In the genomic region with DNA sequence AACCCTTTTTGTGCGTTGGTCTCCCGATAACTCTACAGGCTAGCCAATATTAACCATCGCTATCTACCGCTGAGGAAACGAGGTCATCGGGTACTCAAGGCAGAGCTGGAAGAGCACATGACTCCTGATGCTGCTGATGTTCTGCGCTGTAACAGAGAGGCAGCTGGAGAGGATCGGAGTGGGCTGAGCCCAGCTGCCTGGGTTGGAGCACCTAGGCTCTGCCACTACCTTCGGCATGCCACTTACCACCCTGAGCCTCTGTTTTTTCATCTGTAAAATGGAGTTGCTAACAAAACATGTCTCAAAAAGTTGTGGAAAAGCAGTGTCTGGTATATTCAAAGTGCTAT, we compare ENCODE assay signal across 8 cellular contexts. TPM values are rescaled to one million over a fixed set of nuclear protein-coding genes. Genes with fewer than 3 reads are reported as not detected.
DNase-seq lines count a peak whose midpoint lies in the region; ATAC-seq and TF ChIP-seq lines count a peak whose summit lies in the region.

No MANE protein-coding gene starts in this region.

- H3K36me3 Mint-ChIP-seq in neural progenitor cell = no peaks in the 10 kb centered on the region

- peak overlapping the region; percentile 88 for H3K4me3 Mint-ChIP-seq in neural progenitor cell

- H4K20me1 ChIP-seq in neural progenitor cell (ENCODE audit: low read depth) = no peaks in the 10 kb centered on the region

- H3K36me3 ChIP-seq in esophagus (ENCODE audit: control insufficient read depth in 2 of 2, insufficient read depth in 2 of 2, low read length in 1 of 2) = no peaks in the 10 kb centered on the region
- no peaks in the 10 kb centered on the region for H3K36me3 ChIP-seq in neural progenitor cell

- no peak overlapping the region for H3K9ac ChIP-seq in neural progenitor cell

- no peak for ATAC-seq in GM18858 (IDR thresholded peaks at IDR 0.05; ENCODE audit: unreplicated experiment)

- POLR2A ChIA-PET in RWPE1 (lab: Yijun Ruan, JAX; ENCODE audit: low non-redundant PET) = no interaction called here

- H3F3A ChIP-seq in neural progenitor cell (ENCODE audit: low read depth) = peaks cover 27% of the 10 kb centered on the region

- H3K9me3 Mint-ChIP-seq in neural progenitor cell = no peaks in the 10 kb centered on the region

- no peak overlapping the region for H2AFZ ChIP-seq in neural progenitor cell (replicated peaks)

- peak overlapping the region; percentile 48 for H3K27ac Mint-ChIP-seq in neural progenitor cell

- no peaks in the 10 kb centered on the region for H3K9me3 ChIP-seq in esophagus (ENCODE audit: control insufficient read depth in 2 of 2, insufficient read depth in 1 of 2, low read depth in 1 of 2, low read length in 1 of 2)
- no peaks in the 10 kb centered on the region for H3K9me3 ChIP-seq in neural progenitor cell (ENCODE audit: low read depth)

- peak overlapping the region; percentile 61 to 70 for H3K4me3 ChIP-seq in esophagus (ENCODE audit: low read depth in 1 of 2, low read length in 2 of 2)
- H3K4me3 ChIP-seq in neural progenitor cell = peak overlapping the region; percentile 63

- no peaks in the 10 kb centered on the region for H3K79me2 ChIP-seq in neural progenitor cell (ENCODE audit: low read depth)

- 22 to 33% methylated on average over 9 of the region's 9 CpGs for WGBS in esophagus, 2 donors

- peak overlapping the region; percentile 94 for H3K4me2 ChIP-seq in neural progenitor cell

- CTCF ChIA-PET in RWPE1 (lab: Yijun Ruan, JAX) = interaction anchor here (1.0 kb wide), 1 partner anchor 44 kb away, joined by 3 read pairs; no protein-coding TSS in a partner anchor

- H3K4me1 ChIP-seq in esophagus (ENCODE audit: control insufficient read depth in 2 of 2, insufficient read depth in 2 of 2, low read length in 1 of 2) (peaks cover 0 to 10% of the 10 kb centered on the region in 2 donors), neural progenitor cell (peaks cover 21% of the 10 kb centered on the region)

- peak overlapping the region; percentile 90 for H3K27ac ChIP-seq in RWPE1
- no peak overlapping the region for H3K27ac ChIP-seq in esophagus (ENCODE audit: low read depth in 2 of 2, low read length in 1 of 2)
- H3K27ac ChIP-seq in neural progenitor cell = no peak overlapping the region

- TF ChIP-seq CTCF in RWPE1 (conservative IDR thresholded peaks at IDR 0.05; ENCODE audit: low read depth) (no peak), neural progenitor cell (IDR thresholded peaks at IDR 0.05) (no peak)

- H3K27me3 Mint-ChIP-seq in neural progenitor cell (ENCODE audit: insufficient read depth, low read depth) = peaks cover 16% of the 10 kb centered on the region

- DNase-seq in NCI-H82 (lab: John Stamatoyannopoulos, UW) (peak; percentile 71), NCI-H82 treated with DMSO at 0.1 percent for 48 hours (lab: John Stamatoyannopoulos, UW; ENCODE audit: unreplicated experiment) (no peak), RWPE1 (ENCODE audit: low spot score) (no peak), neural progenitor cell (ENCODE audit: low spot score) (peak; percentile 27), globus pallidus (ENCODE audit: low spot score) (no peak)
- DNase-seq in NK-92 treated with Interleukin-12 subunit alpha and Interleukin-12 subunit beta, amount 100 ng/mL, for 24 hours (lab: John Stamatoyannopoulos, UW) = no peak

- H3K27me3 ChIP-seq in esophagus (ENCODE audit: control insufficient read depth in 1 of 2, insufficient read depth in 2 of 2, low read length in 2 of 2) (no peaks in the 10 kb centered on the region), neural progenitor cell (peaks cover 60% of the 10 kb centered on the region)

- H3K4me1 Mint-ChIP-seq in neural progenitor cell = peaks cover 17% of the 10 kb centered on the region

RNA-seq across cellular contexts. Expression of a gene that starts 0.4 kb away (rescaled TPM):
- polyA plus RNA-seq in esophagus = 1 to 10 TPM in 1 of 2 donors, under 1 TPM in 1; 0.86 to 1.6 TPM
- total RNA-seq in neural progenitor cell (ENCODE audit: low replicate concordance) = 2.4 TPM in 2 replicates

RNA-seq across cellular contexts. Expression of a gene that starts 35.0 kb away (rescaled TPM):
- 1 to 10 TPM; 3.0 to 4.4 TPM for polyA plus RNA-seq in esophagus
- total RNA-seq in neural progenitor cell (ENCODE audit: low replicate concordance) = 3.1 and 5.5 TPM in 2 replicates

RNA-seq across cellular contexts. Expression of a gene that starts 36.3 kb away (rescaled TPM):
- polyA plus RNA-seq in esophagus = under 1 TPM; 0.22 to 0.51 TPM
- total RNA-seq in neural progenitor cell (ENCODE audit: low replicate concordance) = 0.25 and 1.2 TPM in 2 replicates

RNA-seq across cellular contexts. Expression of a gene that starts 41.5 kb away (rescaled TPM):
- polyA plus RNA-seq in esophagus = not detected
- not detected in 2 replicates for total RNA-seq in neural progenitor cell (ENCODE audit: low replicate concordance)

RNA-seq across cellular contexts. Expression of a gene that starts 49.1 kb away (rescaled TPM):
- 10 to 100 TPM; 29.8 to 69.3 TPM for polyA plus RNA-seq in esophagus
- 44.6 and 65.0 TPM in 2 replicates for total RNA-seq in neural progenitor cell (ENCODE audit: low replicate concordance)

Comparison
In these comparisons a context has a peak if more than half of its experiments do, and no peak if none do; other contexts are left out.
1. DNase-seq: peak in NCI-H82 (single experiment) and neural progenitor cell (single experiment); none in NCI-H82 treated with DMSO at 0.1 percent for 48 hours (single experiment), RWPE1 (single experiment), NK-92 treated with Interleukin-12 subunit alpha and Interleukin-12 subunit beta, amount 100 ng/mL, for 24 hours (single experiment) and globus pallidus (single experiment).